19 cellular contexts compared by ENCODE assay signal in the genomic region with DNA sequence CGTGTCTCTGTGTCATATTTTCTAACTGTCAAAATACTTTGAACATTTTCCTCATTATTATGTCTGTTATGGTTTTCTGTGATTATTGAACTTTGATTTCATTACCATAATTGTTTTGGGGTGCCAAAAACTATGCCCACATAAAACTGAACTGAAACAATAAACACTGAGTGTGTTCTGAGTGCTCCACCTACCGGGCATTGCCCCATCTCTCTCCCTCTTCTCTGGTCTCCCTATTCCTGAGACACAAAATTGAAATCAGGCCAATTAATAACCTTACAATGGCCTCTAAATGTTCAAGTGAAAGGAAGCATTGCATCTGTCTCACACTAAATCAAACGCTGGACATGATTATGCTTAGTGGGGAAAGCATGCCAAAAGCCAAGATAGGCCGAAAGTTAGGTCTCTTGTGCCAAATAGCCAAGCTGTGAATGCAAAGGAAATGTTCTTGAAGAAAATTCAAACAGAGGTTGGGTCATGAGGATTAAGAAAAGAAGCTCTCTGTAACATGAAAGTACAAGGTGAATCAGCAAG.
DNase-seq lines count a peak whose midpoint lies in the region; ATAC-seq, FAIRE-seq and TF ChIP-seq lines count a peak whose summit lies in the region.
"Had no signal": no experiment of that assay in that cellular context is flagged by ENCODE, and none has a peak within 500 bp of the region (broad histone marks: within the 10 kb centered on the region; RNA-seq: fewer than 3 reads in every experiment).

No MANE protein-coding gene starts in this region.

- no peaks in the 10 kb centered on the region for H3K4me1 ChIP-seq in HepG2 (ENCODE audit: insufficient read depth, low read length)
- no peaks in the 10 kb centered on the region for H3K4me1 ChIP-seq in right lobe of liver
- no peaks in the 10 kb centered on the region for H3K4me1 ChIP-seq in OCI-LY3 (ENCODE audit: low read length)
- H3K4me1 ChIP-seq in endodermal cell (ENCODE audit: control insufficient read depth, insufficient read depth, low read length), result no peaks in the 10 kb centered on the region
- H3K4me1 ChIP-seq: body of pancreas, testis had no signal

- H3K4me3 ChIP-seq in HepG2 (replicated peaks in 1 of 3; ENCODE audit: insufficient read depth in 1 of 3, low read depth in 2 of 3, low read length in 3 of 3), result no peak overlapping the region
- no peak overlapping the region for H3K4me3 ChIP-seq in right lobe of liver
- no peak overlapping the region for H3K4me3 ChIP-seq in OCI-LY3 (ENCODE audit: low read length)
- no peak overlapping the region for H3K4me3 ChIP-seq in endodermal cell (ENCODE audit: low read length)
- H3K4me3 ChIP-seq: body of pancreas, testis had no signal

- H3K27ac Mint-ChIP-seq in endodermal cell, result no peak overlapping the region
- H3K27ac Mint-ChIP-seq: T-helper 1 cell treated with Interleukin-12 subunit alpha and Interleukin-12 subunit beta and Interleukin-4 antibody, amounts not matched to agents 30 μg/mL and 1 μg/mL, for 36 hours had no signal

- CTCF ChIA-PET in HepG2 (lab: Yijun Ruan, JAX; ENCODE audit: low intra/inter-chr PET ratio, low total read pairs), result no interaction called here

- no peak overlapping the region for H3K4me2 ChIP-seq in HepG2 (ENCODE audit: low read depth, low read length)
- 0 out of 2 replicates have a peak overlapping the region, but pooled peaks have one; percentile 26 for H3K4me2 ChIP-seq in OCI-LY3 (ENCODE audit: low read length)

- no peak for TF ChIP-seq RAD21 in HepG2 (CRISPR knock-in tag; IDR thresholded peaks at IDR 0.05)

- no TSS peak for BruUV-seq in HepG2 (replicated peaks; lab: Mats Ljungman, UMichigan)

- H3K36me3 ChIP-seq in HepG2 (replicated peaks in 1 of 2; ENCODE audit: control insufficient read depth in 1 of 2, insufficient read depth in 2 of 2, low read length in 2 of 2), result no peaks in the 10 kb centered on the region
- no peaks in the 10 kb centered on the region for H3K36me3 ChIP-seq in right lobe of liver
- H3K36me3 ChIP-seq in OCI-LY3 (replicated peaks; ENCODE audit: low read depth, low read length), result no peaks in the 10 kb centered on the region
- no peaks in the 10 kb centered on the region for H3K36me3 ChIP-seq in endodermal cell (ENCODE audit: control insufficient read depth, insufficient read depth, low read length)

- no peak overlapping the region for H3K4me3 Mint-ChIP-seq in endodermal cell
- H3K4me3 Mint-ChIP-seq: T-helper 1 cell treated with Interleukin-12 subunit alpha and Interleukin-12 subunit beta and Interleukin-4 antibody, amounts not matched to agents 30 μg/mL and 1 μg/mL, for 36 hours had no signal

- no peaks in the 10 kb centered on the region for H3K9me3 ChIP-seq in HepG2 (ENCODE audit: low read length)
- H3K9me3 ChIP-seq in right lobe of liver, result no peaks in the 10 kb centered on the region
- no peaks in the 10 kb centered on the region for H3K9me3 ChIP-seq in OCI-LY3 (ENCODE audit: insufficient read depth, low read length)
- no peaks in the 10 kb centered on the region for H3K9me3 ChIP-seq in endodermal cell (ENCODE audit: control insufficient read depth, low read length)
- H3K9me3 ChIP-seq: body of pancreas, testis had no signal

- TF ChIP-seq EP300 in HepG2 (IDR thresholded peaks at IDR 0.05; ENCODE audit: low read depth in 2 of 2, low read length in 2 of 2) (no peak), HepG2 (CRISPR knock-in tag; IDR thresholded peaks at IDR 0.05; ENCODE audit: borderline replicate concordance) (no peak)

- in situ Hi-C loops in HepG2 (cut with HindIII; ENCODE audit: extremely low pct_ligation_motif_present, low pct_unique_long_range_greater_than_20kb), result no loop called here

- DNase-seq in HepG2 (ENCODE audit: low spot score) (no peak), right lobe of liver (no peak), endodermal cell (no peak), COLO829 (ENCODE audit: low spot score) (no peak), activated gamma-delta T cell (lab: John Stamatoyannopoulos, UW) (no peak), HUDEP-2 (lab: John Stamatoyannopoulos, UW; ENCODE audit: unreplicated experiment in 76 of 76) (no peak)
- DNase-seq: effector CD8-positive, alpha-beta T cell; foreskin melanocyte; GOT3; NCI-H1105; NCI-H510A treated with DMSO at 0.1 percent for 48 hours; retina; stimulated activated CD4-positive, alpha-beta T cell treated with anti-CD3 and anti-CD28 coated beads, Interleukin-1b, Interleukin-23, amount 100 ng/mL, for 48 hours; testis had no signal

- no peaks in the 10 kb centered on the region for H4K20me1 ChIP-seq in HepG2 (ENCODE audit: insufficient read depth, low read length)
- H4K20me1 ChIP-seq in OCI-LY3 (ENCODE audit: insufficient read depth, low read length), result no peaks in the 10 kb centered on the region

- WGBS in HepG2 (ENCODE audit: low lambda C conversion rate), result 0% methylated on average over 4 of the region's 4 CpGs
- 31% methylated on average over 4 of the region's 4 CpGs for WGBS in right lobe of liver (ENCODE audit: insufficient coverage, low coverage, low lambda C conversion rate, missing lambda C conversion rate)
- 92 to 100% methylated on average over 2 to 3 of the region's 4 CpGs for WGBS in endodermal cell (ENCODE audit: insufficient coverage in 1 of 2, insufficient read length in 1 of 2), 2 experiments

- TF ChIP-seq POLR2A in HepG2 (IDR thresholded peaks at IDR 0.05; ENCODE audit: insufficient read depth in 1 of 2, low read depth in 2 of 2, low read length in 2 of 2) (no peak), right lobe of liver (IDR thresholded peaks at IDR 0.05) (no peak)

- intact Hi-C loops in HepG2 (cut with micrococcal nuclease; ENCODE audit: unreplicated experiment), result no loop called here
- intact Hi-C loops in right lobe of liver (cut with DNase I), result no loop called here

- H3K27me3 ChIP-seq in HepG2 (ENCODE audit: control insufficient read depth in 1 of 2, insufficient read depth in 2 of 2, low read length in 2 of 2), result no peaks in the 10 kb centered on the region
- H3K27me3 ChIP-seq in right lobe of liver, result no peaks in the 10 kb centered on the region
- no peaks in the 10 kb centered on the region for H3K27me3 ChIP-seq in OCI-LY3 (ENCODE audit: low read depth, low read length)
- H3K27me3 ChIP-seq in endodermal cell (ENCODE audit: control insufficient read depth, insufficient read depth, low read length, poor library complexity, severe bottlenecking), result no peaks in the 10 kb centered on the region
- H3K27me3 ChIP-seq: body of pancreas, testis had no signal

- FAIRE-seq in HepG2 (lab: Jason Lieb, UNC), result no peak

- H2AFZ ChIP-seq in HepG2 (ENCODE audit: low read length), result no peak overlapping the region
- H2AFZ ChIP-seq in OCI-LY3 (ENCODE audit: low read depth, low read length), result no peak overlapping the region; the same call in none of the 2 replicates

- H3K27ac ChIP-seq in HepG2 (ENCODE audit: extremely low read length, insufficient read depth, low read length), result no peak overlapping the region
- H3K27ac ChIP-seq in right lobe of liver, result no peak overlapping the region
- no peak overlapping the region for H3K27ac ChIP-seq in OCI-LY3 (ENCODE audit: low read length)
- no peak overlapping the region for H3K27ac ChIP-seq in endodermal cell (ENCODE audit: low read depth, low read length)
- H3K27ac ChIP-seq: body of pancreas, testis had no signal

- H3K4me1 Mint-ChIP-seq in endodermal cell, result no peaks in the 10 kb centered on the region

- no peak for ATAC-seq in HepG2
- no peak for ATAC-seq in right lobe of liver
- ATAC-seq in GM21528 (IDR thresholded peaks at IDR 0.05; ENCODE audit: low FRiP score, unreplicated experiment), result no peak
- ATAC-seq: activated CD4-positive, CD25-positive, alpha-beta regulatory T cell treated with anti-CD3 and anti-CD28 coated beads, Interleukin-2, amount 50 U/mL, for 24 hours; body of pancreas had no signal

- POLR2A ChIA-PET in HepG2 (lab: Yijun Ruan, JAX), result no interaction called here

- TF ChIP-seq CTCF in HepG2 (CRISPR knock-in tag; IDR thresholded peaks at IDR 0.05) (no peak), right lobe of liver (IDR thresholded peaks at IDR 0.05) (no peak), OCI-LY3 (IDR thresholded peaks at IDR 0.05; ENCODE audit: low read depth, low read length) (peak; percentile 74), endodermal cell (conservative IDR thresholded peaks at IDR 0.05) (peak; percentile 35)

- no peaks in the 10 kb centered on the region for H3K9me3 Mint-ChIP-seq in endodermal cell

- no peaks in the 10 kb centered on the region for H3K27me3 Mint-ChIP-seq in endodermal cell (ENCODE audit: insufficient read depth)

- no peaks in the 10 kb centered on the region for H3K79me2 ChIP-seq in HepG2 (ENCODE audit: insufficient read depth, low read length)
- no peaks in the 10 kb centered on the region for H3K79me2 ChIP-seq in OCI-LY3 (ENCODE audit: low read length)

- no peak overlapping the region for H3K9ac ChIP-seq in HepG2 (ENCODE audit: insufficient read depth, low read depth, low read length)
- H3K9ac ChIP-seq in OCI-LY3 (ENCODE audit: low read length), result no peak overlapping the region
- H3K9ac ChIP-seq in endodermal cell (ENCODE audit: extremely low read depth, low read length, poor library complexity, severe bottlenecking), result no peak overlapping the region

- H3K36me3 Mint-ChIP-seq in endodermal cell (ENCODE audit: low read depth), result no peaks in the 10 kb centered on the region

TF ChIP-seq in HepG2, 621 proteins besides CTCF, POLR2A, EP300 and RAD21 (continues in another document):
- TF ChIP-seq ZNF367 (CRISPR knock-in tag; IDR thresholded peaks at IDR 0.05; ENCODE audit: borderline replicate concordance) (no peak), STAG1 (CRISPR knock-in tag; IDR thresholded peaks at IDR 0.05) (peak; percentile 22; the same call in 1 of the 2 replicates)

Comparison
In these comparisons a context has a peak if more than half of its experiments do, and no peak if none do; other contexts are left out.
1. CTCF ChIP-seq: peak in OCI-LY3 (single experiment) and endodermal cell (single experiment); none in HepG2 (single experiment) and right lobe of liver (0 of 4).